31 cellular contexts compared by ENCODE assay signal in genomic region chr13:88395804-88396203, GRCh38.
"Had no signal": no experiment of that assay in that cellular context is flagged by ENCODE, and none has a peak within 500 bp of the region (broad histone marks: within the 10 kb centered on the region; RNA-seq: fewer than 3 reads in every experiment).

No MANE protein-coding gene starts in this region.

- H3K27me3 ChIP-seq: ascending aorta, breast epithelium, cardiac muscle cell, colonic mucosa, esophagus squamous epithelium, gastroesophageal sphincter had no signal

- H3K27ac ChIP-seq: ascending aorta, breast epithelium, cardiac muscle cell, colonic mucosa, epithelial cell of prostate, esophagus squamous epithelium, gastroesophageal sphincter, WERI-Rb-1 had no signal

- H3K36me3 Mint-ChIP-seq: activated naive CD4-positive, alpha-beta T cell treated with anti-CD3 and anti-CD28 coated beads, Interleukin-2, amount 10 ng/mL, durations not matched to agents 7 days and 5 days; activated naive CD8-positive, alpha-beta T cell treated with anti-CD3 and anti-CD28 coated beads, Interleukin-2, amount 10 ng/mL, durations not matched to agents 7 days and 5 days; brain had no signal

- H3K36me3 ChIP-seq: ascending aorta, breast epithelium, cardiac muscle cell, colonic mucosa, esophagus squamous epithelium, gastroesophageal sphincter, WERI-Rb-1 had no signal

- H3K27ac Mint-ChIP-seq: activated B cell treated with CpG ODN at 0.5 μM for 24 hours; activated CD4-positive, alpha-beta memory T cell treated with anti-CD3 and anti-CD28 coated beads, Interleukin-2, amount 10 ng/mL, durations not matched to agents 7 days and 5 days; activated CD4-positive, alpha-beta T cell treated with anti-CD3 and anti-CD28 coated beads, Interleukin-2, amount 10 ng/mL, durations not matched to agents 7 days and 5 days; activated naive CD4-positive, alpha-beta T cell treated with anti-CD3 and anti-CD28 coated beads, Interleukin-2, amount 10 ng/mL, durations not matched to agents 7 days and 5 days; activated naive CD4-positive, alpha-beta T cell treated with anti-CD3 and anti-CD28 coated beads, Interleukin-2, amount 50 U/mL, for 72 hours; activated naive CD8-positive, alpha-beta T cell treated with anti-CD3 and anti-CD28 coated beads, Interleukin-2, amount 10 ng/mL, durations not matched to agents 7 days and 5 days; activated T-cell treated with anti-CD3 and anti-CD28 coated beads, Interleukin-2, amount 50 U/mL, for 24 hours; activated T-helper 1 cell treated with anti-CD3 and anti-CD28 coated beads, Interleukin-12 subunit alpha, Interleukin-12 subunit beta, Interleukin-2, Interleukin-4 antibody, amounts not matched to agents 30 ng/mL and 10 ng/mL and 1 ng/mL, durations not matched to agents 14 hours and 24 hours and 36 hours; brain; T-helper 1 cell treated with Interleukin-12 subunit alpha and Interleukin-12 subunit beta and Interleukin-4 antibody, amounts not matched to agents 30 μg/mL and 1 μg/mL, for 36 hours had no signal

- H3K4me3 ChIP-seq: ascending aorta, breast epithelium, cardiac muscle cell, colonic mucosa, esophagus squamous epithelium, gastroesophageal sphincter had no signal

- DNase-seq: activated B cell treated with CpG ODN at 0.5 μM for 24 hours; activated CD4-positive, alpha-beta memory T cell treated with anti-CD3 and anti-CD28 coated beads, Interleukin-2, amount 10 ng/mL, durations not matched to agents 7 days and 5 days; activated CD4-positive, alpha-beta T cell treated with anti-CD3 and anti-CD28 coated beads, Interleukin-2, amount 10 ng/mL, durations not matched to agents 7 days and 5 days; activated CD4-positive, alpha-beta T cell treated with anti-CD3 and anti-CD28 coated beads, Interleukin-2, amount 50 U/mL, for 4 hours; activated CD8-positive, alpha-beta memory T cell treated with anti-CD3 and anti-CD28 coated beads, Interleukin-2, amount 50 U/mL, for 48 hours; activated gamma-delta T cell; activated naive CD4-positive, alpha-beta T cell; activated naive CD4-positive, alpha-beta T cell treated with anti-CD3 and anti-CD28 coated beads, Interleukin-2, amount 10 ng/mL, durations not matched to agents 7 days and 5 days; activated naive CD8-positive, alpha-beta T cell treated with anti-CD3 and anti-CD28 coated beads, Interleukin-2, amount 10 ng/mL, durations not matched to agents 7 days and 5 days; activated T-cell treated with anti-CD3 and anti-CD28 coated beads for 4 hours; activated T-cell treated with anti-CD3 and anti-CD28 coated beads, Interleukin-2, amount 50 U/mL, for 24 hours; central memory CD4-positive, alpha-beta T cell; cerebellar nuclear complex; colonic mucosa; effector CD8-positive, alpha-beta T cell; esophagus squamous epithelium; foreskin melanocyte; head of caudate nucleus; hippocampal formation; T1000; WERI-Rb-1 had no signal

- H3K4me3 Mint-ChIP-seq: activated B cell treated with CpG ODN at 0.5 μM for 24 hours; activated CD4-positive, alpha-beta memory T cell treated with anti-CD3 and anti-CD28 coated beads, Interleukin-2, amount 10 ng/mL, durations not matched to agents 7 days and 5 days; activated CD4-positive, alpha-beta T cell treated with anti-CD3 and anti-CD28 coated beads, Interleukin-2, amount 10 ng/mL, durations not matched to agents 7 days and 5 days; activated naive CD4-positive, alpha-beta T cell treated with anti-CD3 and anti-CD28 coated beads, Interleukin-2, amount 10 ng/mL, durations not matched to agents 7 days and 5 days; activated naive CD8-positive, alpha-beta T cell treated with anti-CD3 and anti-CD28 coated beads, Interleukin-2, amount 10 ng/mL, durations not matched to agents 7 days and 5 days; activated T-cell treated with anti-CD3 and anti-CD28 coated beads, Interleukin-2, amount 50 U/mL, for 24 hours; activated T-helper 1 cell treated with anti-CD3 and anti-CD28 coated beads, Interleukin-12 subunit alpha, Interleukin-12 subunit beta, Interleukin-2, Interleukin-4 antibody, amounts not matched to agents 30 ng/mL and 10 ng/mL and 1 ng/mL, durations not matched to agents 14 hours and 24 hours and 36 hours; brain; T-helper 1 cell treated with Interleukin-12 subunit alpha and Interleukin-12 subunit beta and Interleukin-4 antibody, amounts not matched to agents 30 μg/mL and 1 μg/mL, for 36 hours had no signal

- H3K4me1 ChIP-seq: ascending aorta, breast epithelium, colonic mucosa, esophagus squamous epithelium, gastroesophageal sphincter had no signal

- H3K4me1 Mint-ChIP-seq: activated B cell treated with CpG ODN at 0.5 μM for 24 hours; activated CD4-positive, alpha-beta memory T cell treated with anti-CD3 and anti-CD28 coated beads, Interleukin-2, amount 10 ng/mL, durations not matched to agents 7 days and 5 days; activated CD4-positive, alpha-beta T cell treated with anti-CD3 and anti-CD28 coated beads, Interleukin-2, amount 10 ng/mL, durations not matched to agents 7 days and 5 days; activated naive CD4-positive, alpha-beta T cell treated with anti-CD3 and anti-CD28 coated beads, Interleukin-2, amount 10 ng/mL, durations not matched to agents 7 days and 5 days; activated naive CD8-positive, alpha-beta T cell treated with anti-CD3 and anti-CD28 coated beads, Interleukin-2, amount 10 ng/mL, durations not matched to agents 7 days and 5 days; brain had no signal

- ATAC-seq: activated CD4-positive, CD25-positive, alpha-beta regulatory T cell treated with anti-CD3 and anti-CD28 coated beads, Interleukin-2, amount 50 U/mL, for 24 hours; gastroesophageal sphincter had no signal

- H3K9me3 ChIP-seq: ascending aorta, breast epithelium, colonic mucosa, esophagus squamous epithelium had no signal
